In genomic region chr6:144710207-144710606, GRCh38 we compare ENCODE assay signal across 17 cellular contexts.
DNase-seq lines count a peak whose midpoint lies in the region; ATAC-seq and TF ChIP-seq lines count a peak whose summit lies in the region.
"Had no signal": no experiment of that assay in that cellular context is flagged by ENCODE, and none has a peak within 500 bp of the region (broad histone marks: within the 10 kb centered on the region; RNA-seq: fewer than 3 reads in every experiment).

No MANE protein-coding gene starts in this region.

- no peaks in the 10 kb centered on the region for H3K9me3 Mint-ChIP-seq in activated naive CD8-positive, alpha-beta T cell treated with anti-CD3 and anti-CD28 coated beads, Interleukin-2, amount 50 U/mL, for 24 hours
- H3K9me3 Mint-ChIP-seq: activated CD8-positive, alpha-beta T cell treated with anti-CD3 and anti-CD28 coated beads for 36 hours; effector memory CD8-positive, alpha-beta T cell; immature natural killer cell; nephron; T-helper 1 cell treated with Interleukin-12 subunit alpha and Interleukin-12 subunit beta and Interleukin-4 antibody, amounts not matched to agents 30 μg/mL and 1 μg/mL, for 36 hours had no signal

- no peak overlapping the region for H3K9ac ChIP-seq in trophoblast cell (ENCODE audit: low read length)

- no peak overlapping the region for H4K12ac ChIP-seq in trophoblast cell (ENCODE audit: low read depth, low read length)

- no peak for TF ChIP-seq CTCF in epithelial cell of proximal tubule (conservative IDR thresholded peaks at IDR 0.05; ENCODE audit: low read depth, low read length)
- no peak for TF ChIP-seq CTCF in gastroesophageal sphincter (IDR thresholded peaks at IDR 0.05)

- ATAC-seq in gastroesophageal sphincter (no peak), HG02884 (IDR thresholded peaks at IDR 0.05; ENCODE audit: unreplicated experiment) (no peak)
- no peak for ATAC-seq in activated naive CD8-positive, alpha-beta T cell treated with anti-CD3 and anti-CD28 coated beads, Interleukin-2, amount 50 U/mL, for 24 hours
- ATAC-seq: activated CD8-positive, alpha-beta T cell treated with anti-CD3 and anti-CD28 coated beads for 36 hours; effector memory CD8-positive, alpha-beta T cell had no signal

- H4K8ac ChIP-seq in trophoblast cell (ENCODE audit: low read depth, low read length) = no peak overlapping the region

- H3K27ac Mint-ChIP-seq in activated naive CD8-positive, alpha-beta T cell treated with anti-CD3 and anti-CD28 coated beads, Interleukin-2, amount 50 U/mL, for 24 hours = no peak overlapping the region
- H3K27ac Mint-ChIP-seq: activated CD8-positive, alpha-beta T cell treated with anti-CD3 and anti-CD28 coated beads for 36 hours; activated naive CD8-positive, alpha-beta T cell; nephron; T-helper 1 cell treated with Interleukin-12 subunit alpha and Interleukin-12 subunit beta and Interleukin-4 antibody, amounts not matched to agents 30 μg/mL and 1 μg/mL, for 36 hours had no signal

- no peak overlapping the region for H2AFZ ChIP-seq in trophoblast cell (ENCODE audit: insufficient read depth, low read length, poor library complexity)

- DNase-seq in GM04503 (ENCODE audit: low read depth) (peak; percentile 74), SJSA1 (ENCODE audit: low read depth in 1 of 2, low spot score in 2 of 2) (peak; percentile 50 to 58), epithelial cell of proximal tubule (ENCODE audit: low read depth) (peak; percentile 30), trophoblast cell (peak; percentile 50 to 83)
- no peak for DNase-seq in activated naive CD8-positive, alpha-beta T cell treated with anti-CD3 and anti-CD28 coated beads, Interleukin-2, amount 50 U/mL, for 24 hours
- DNase-seq in activated effector memory CD4-positive, alpha-beta T cell treated with anti-CD3 and anti-CD28 coated beads, Interleukin-2, amount 50 U/mL, for 16 hours = no peak
- DNase-seq: activated CD8-positive, alpha-beta T cell treated with anti-CD3 and anti-CD28 coated beads for 36 hours; DMS 273 treated with DMSO at 0.1 percent for 48 hours; effector memory CD8-positive, alpha-beta T cell; immature natural killer cell; NCI-H526; stimulated activated CD4-positive, alpha-beta T cell treated with anti-CD3 and anti-CD28 coated beads, Interleukin-15, amount 100 ng/mL, for 24 hours had no signal

- H3K4me1 ChIP-seq in SJSA1 (replicated peaks) (peaks cover 7% of the 10 kb centered on the region), trophoblast cell (ENCODE audit: control insufficient read depth in 1 of 2, insufficient read depth in 2 of 2, low read length in 2 of 2) (no peaks in the 10 kb centered on the region), gastroesophageal sphincter (peaks cover 0 to 5% (median 0%) of the 10 kb centered on the region in 3 donors)

- H3K27me3 ChIP-seq in SJSA1 (replicated peaks) = no peaks in the 10 kb centered on the region
- no peaks in the 10 kb centered on the region for H3K27me3 ChIP-seq in trophoblast cell (ENCODE audit: insufficient read depth, low read length)
- no peaks in the 10 kb centered on the region for H3K27me3 ChIP-seq in gastroesophageal sphincter

- no peak overlapping the region for H2BK5ac ChIP-seq in trophoblast cell (ENCODE audit: low read depth, low read length, poor library complexity)

- H3K27me3 Mint-ChIP-seq in activated naive CD8-positive, alpha-beta T cell treated with anti-CD3 and anti-CD28 coated beads, Interleukin-2, amount 50 U/mL, for 24 hours = no peaks in the 10 kb centered on the region
- H3K27me3 Mint-ChIP-seq: activated CD8-positive, alpha-beta T cell treated with anti-CD3 and anti-CD28 coated beads for 36 hours; activated naive CD8-positive, alpha-beta T cell; effector memory CD8-positive, alpha-beta T cell had no signal

- no peaks in the 10 kb centered on the region for H3K79me1 ChIP-seq in trophoblast cell (ENCODE audit: low read length)

- no peaks in the 10 kb centered on the region for H3K9me3 ChIP-seq in SJSA1 (replicated peaks)
- H3K9me3 ChIP-seq in trophoblast cell (ENCODE audit: insufficient read depth, low read depth, low read length) = no peaks in the 10 kb centered on the region
- H3K9me3 ChIP-seq in gastroesophageal sphincter = no peaks in the 10 kb centered on the region

- H2BK120ac ChIP-seq in trophoblast cell (ENCODE audit: insufficient read depth, low read length, poor library complexity) = no peak overlapping the region

- H3K4me2 ChIP-seq in trophoblast cell (ENCODE audit: low read length) = no peak overlapping the region

- H3K27ac ChIP-seq in SJSA1 (peak overlapping the region; percentile 13; the same call in 1 of the 2 replicates), trophoblast cell (ENCODE audit: low read depth, low read length) (no peak overlapping the region), gastroesophageal sphincter (no peak overlapping the region)

- H3K23ac ChIP-seq in trophoblast cell (ENCODE audit: low read length) = no peak overlapping the region

- H3K14ac ChIP-seq in trophoblast cell (ENCODE audit: low read length) = no peak overlapping the region

- H3K18ac ChIP-seq in trophoblast cell (ENCODE audit: low read length) = no peak overlapping the region

- no peaks in the 10 kb centered on the region for H3K79me2 ChIP-seq in trophoblast cell (ENCODE audit: control insufficient read depth, insufficient read depth, low read length, poor library complexity)

- H3K4me3 Mint-ChIP-seq in activated naive CD8-positive, alpha-beta T cell treated with anti-CD3 and anti-CD28 coated beads, Interleukin-2, amount 50 U/mL, for 24 hours = no peak overlapping the region
- H3K4me3 Mint-ChIP-seq: activated CD8-positive, alpha-beta T cell treated with anti-CD3 and anti-CD28 coated beads for 36 hours; activated naive CD8-positive, alpha-beta T cell; effector memory CD8-positive, alpha-beta T cell; immature natural killer cell; nephron; T-helper 1 cell treated with Interleukin-12 subunit alpha and Interleukin-12 subunit beta and Interleukin-4 antibody, amounts not matched to agents 30 μg/mL and 1 μg/mL, for 36 hours had no signal

- H2BK12ac ChIP-seq in trophoblast cell (ENCODE audit: low read length) = no peak overlapping the region

- TF ChIP-seq EP300 in gastroesophageal sphincter (IDR thresholded peaks at IDR 0.05) = no peak

- no peak overlapping the region for H2AK5ac ChIP-seq in trophoblast cell (ENCODE audit: low read length)

- H3K4me3 ChIP-seq in SJSA1 = no peak overlapping the region
- no peak overlapping the region for H3K4me3 ChIP-seq in epithelial cell of proximal tubule (ENCODE audit: low read depth, low read length)
- no peak overlapping the region for H3K4me3 ChIP-seq in trophoblast cell (ENCODE audit: low read depth, low read length)
- H3K4me3 ChIP-seq in gastroesophageal sphincter = no peak overlapping the region

- no peak overlapping the region for H3K4ac ChIP-seq in trophoblast cell (ENCODE audit: low read depth, low read length)

- TF ChIP-seq POLR2A in gastroesophageal sphincter (IDR thresholded peaks at IDR 0.05) = no peak

- H3K4me1 Mint-ChIP-seq in activated naive CD8-positive, alpha-beta T cell treated with anti-CD3 and anti-CD28 coated beads, Interleukin-2, amount 50 U/mL, for 24 hours = peaks cover 8% of the 10 kb centered on the region
- H3K4me1 Mint-ChIP-seq: nephron had no signal

- H4K91ac ChIP-seq in trophoblast cell (ENCODE audit: low read depth, low read length) = no peak overlapping the region

- peaks cover 5% of the 10 kb centered on the region for H3K36me3 Mint-ChIP-seq in activated naive CD8-positive, alpha-beta T cell treated with anti-CD3 and anti-CD28 coated beads, Interleukin-2, amount 50 U/mL, for 24 hours (ENCODE audit: low read depth)

- WGBS in trophoblast cell (ENCODE audit: extremely low coverage, insufficient coverage, insufficient read length) = no CpG with 5 or more reads among the region's 3 CpGs
- 80 to 91% methylated on average over 3 of the region's 3 CpGs for WGBS in gastroesophageal sphincter (ENCODE audit: low coverage in 1 of 2), 2 donors

- peaks cover 8% of the 10 kb centered on the region; the same call in 1 of the 2 replicates for H3K36me3 ChIP-seq in SJSA1
- H3K36me3 ChIP-seq in trophoblast cell (ENCODE audit: control insufficient read depth in 1 of 2, insufficient read depth in 2 of 2, low read length in 2 of 2) = no peaks in the 10 kb centered on the region
- H3K36me3 ChIP-seq in gastroesophageal sphincter = peaks cover 0 to 7% of the 10 kb centered on the region in 2 donors

Comparison
In these comparisons a context has a peak if more than half of its experiments do, and no peak if none do; other contexts are left out.
1. DNase-seq: peak in GM04503 (single experiment), SJSA1 (2 of 2), epithelial cell of proximal tubule (single experiment) and trophoblast cell (2 of 2); none in activated naive CD8-positive, alpha-beta T cell treated with anti-CD3 and anti-CD28 coated beads, Interleukin-2, amount 50 U/mL, for 24 hours (single experiment) and activated effector memory CD4-positive, alpha-beta T cell treated with anti-CD3 and anti-CD28 coated beads, Interleukin-2, amount 50 U/mL, for 16 hours (single experiment).